18 cellular contexts compared by ENCODE assay signal in the genomic region with DNA sequence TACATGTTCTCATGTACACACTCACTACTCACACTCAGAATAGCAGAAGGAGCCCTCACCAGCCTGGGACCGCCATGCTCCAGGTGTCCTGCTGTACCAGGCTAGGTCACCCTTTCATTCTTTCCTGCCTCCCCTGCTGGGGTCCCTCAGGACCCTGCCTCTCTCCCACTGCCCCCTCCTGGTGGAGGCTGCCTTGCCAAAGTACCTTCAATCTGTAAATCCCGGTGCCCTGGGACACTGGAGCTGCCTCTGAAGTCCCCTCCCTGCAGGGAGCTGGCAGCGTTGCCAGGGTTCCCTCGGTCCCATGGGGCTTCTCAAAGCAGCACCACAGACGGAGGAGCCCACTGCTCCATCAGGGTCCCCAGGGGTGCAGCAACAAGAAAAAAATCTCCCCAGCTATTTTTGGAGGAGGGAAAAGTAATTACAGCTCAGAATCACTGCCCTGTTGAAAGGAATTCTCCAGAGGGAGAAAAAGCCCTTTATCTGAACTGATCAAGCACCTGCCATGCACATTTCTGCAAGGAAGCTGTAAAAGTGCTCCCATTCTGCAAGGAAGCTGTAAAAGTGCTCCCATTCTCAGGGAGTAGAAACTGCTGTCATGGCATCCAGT.
DNase-seq lines count a peak whose midpoint lies in the region; ATAC-seq, FAIRE-seq and TF ChIP-seq lines count a peak whose summit lies in the region.
"Had no signal": no experiment of that assay in that cellular context is flagged by ENCODE, and none has a peak within 500 bp of the region (broad histone marks: within the 10 kb centered on the region; RNA-seq: fewer than 3 reads in every experiment).

No MANE protein-coding gene starts in this region.

- no peaks in the 10 kb centered on the region for H3K79me2 ChIP-seq in HepG2 (ENCODE audit: insufficient read depth, low read length)

- TF ChIP-seq RAD21 in HepG2 (CRISPR knock-in tag; IDR thresholded peaks at IDR 0.05), result no peak

- no peak overlapping the region for H3K9ac ChIP-seq in HepG2 (ENCODE audit: insufficient read depth, low read depth, low read length)
- H3K9ac ChIP-seq in neuronal stem cell (ENCODE audit: low read depth, low read length, poor library complexity), result peak overlapping the region; percentile 26

- intact Hi-C loops in HepG2 (cut with micrococcal nuclease; ENCODE audit: unreplicated experiment) (no loop called here), right lobe of liver (cut with DNase I) (no loop called here)

- H3K4me1 ChIP-seq in HepG2 (ENCODE audit: insufficient read depth, low read length) (no peaks in the 10 kb centered on the region), right lobe of liver (no peaks in the 10 kb centered on the region), neuronal stem cell (ENCODE audit: control insufficient read depth in 2 of 2, insufficient read depth in 1 of 2, low read depth in 1 of 2, low read length in 2 of 2) (peaks cover 8 to 24% of the 10 kb centered on the region in 2 donors)

- no peak overlapping the region for H2BK15ac ChIP-seq in neuronal stem cell (ENCODE audit: low read length)

- TF ChIP-seq POLR2A in HepG2 (IDR thresholded peaks at IDR 0.05; ENCODE audit: insufficient read depth in 1 of 2, low read depth in 2 of 2, low read length in 2 of 2), result no peak
- no peak for TF ChIP-seq POLR2A in right lobe of liver (IDR thresholded peaks at IDR 0.05)
- no peak for TF ChIP-seq POLR2A in GM12891 (IDR thresholded peaks at IDR 0.05; ENCODE audit: low read depth, low read length)

- BruUV-seq in HepG2 (replicated peaks; lab: Mats Ljungman, UMichigan), result no TSS peak

- H4K91ac ChIP-seq in neuronal stem cell (ENCODE audit: low read depth, low read length, poor library complexity), result peak overlapping the region; percentile 73

- H2BK12ac ChIP-seq in neuronal stem cell (ENCODE audit: low read length), result no peak overlapping the region

- H3K27me3 ChIP-seq in HepG2 (ENCODE audit: control insufficient read depth in 1 of 2, insufficient read depth in 2 of 2, low read length in 2 of 2), result no peaks in the 10 kb centered on the region
- H3K27me3 ChIP-seq in right lobe of liver, result no peaks in the 10 kb centered on the region
- peaks cover 0 to 2% (median 0%) of the 10 kb centered on the region in 3 experiments for H3K27me3 ChIP-seq in neuronal stem cell (ENCODE audit: control insufficient read depth in 3 of 3, insufficient read depth in 3 of 3, low read depth in 1 of 3, low read length in 3 of 3)

- no peak for TF ChIP-seq CTCF in HepG2 (CRISPR knock-in tag; IDR thresholded peaks at IDR 0.05)
- no peak for TF ChIP-seq CTCF in right lobe of liver (IDR thresholded peaks at IDR 0.05)
- TF ChIP-seq CTCF in coronary artery (IDR thresholded peaks at IDR 0.05), result no peak

- FAIRE-seq in HepG2 (lab: Jason Lieb, UNC) (no peak), GM12891 (lab: Jason Lieb, UNC) (no peak)
- FAIRE-seq: GM19239 had no signal

- H3K9me3 ChIP-seq in HepG2 (ENCODE audit: low read length), result peaks cover 11% of the 10 kb centered on the region
- no peaks in the 10 kb centered on the region for H3K9me3 ChIP-seq in right lobe of liver
- peaks cover 0 to 10% of the 10 kb centered on the region in 2 donors for H3K9me3 ChIP-seq in neuronal stem cell (replicated peaks in 1 of 2; ENCODE audit: control insufficient read depth in 2 of 2, insufficient read depth in 1 of 2, low read depth in 1 of 2, low read length in 2 of 2)

- DNase-seq in HepG2 (ENCODE audit: low spot score) (no peak), right lobe of liver (no peak), coronary artery (ENCODE audit: low spot score) (peak; percentile 36), neuronal stem cell (ENCODE audit: low spot score) (no peak), inferior parietal cortex (ENCODE audit: extremely low spot score) (no peak), GM12891 (ENCODE audit: insufficient read length, low spot score) (no peak)
- DNase-seq: CD4-positive, alpha-beta memory T cell; DND-41; GDM1; HFFc6; KBM-7; NCI-H1048; NCI-H1694; NCI-H226; PC-9 had no signal

- POLR2A ChIA-PET in HepG2 (lab: Yijun Ruan, JAX), result no interaction called here

- no peak overlapping the region for H3K4me2 ChIP-seq in HepG2 (ENCODE audit: low read depth, low read length)
- no peak overlapping the region for H3K4me2 ChIP-seq in neuronal stem cell (ENCODE audit: insufficient read depth, low read length, poor library complexity, severe bottlenecking)
- H3K4me2 ChIP-seq: PC-9 had no signal

- no peak overlapping the region for H2BK120ac ChIP-seq in neuronal stem cell (ENCODE audit: low read depth, low read length)

- no peak overlapping the region for H3K4ac ChIP-seq in neuronal stem cell (ENCODE audit: low read length)

- H2AFZ ChIP-seq in HepG2 (ENCODE audit: low read length) (no peak overlapping the region), neuronal stem cell (ENCODE audit: low read length) (no peak overlapping the region)
- H2AFZ ChIP-seq: PC-9 had no signal

- 48% methylated on average over 5 of the region's 5 CpGs for WGBS in HepG2 (ENCODE audit: low lambda C conversion rate)
- 51% methylated on average over 5 of the region's 5 CpGs for WGBS in right lobe of liver (ENCODE audit: insufficient coverage, low coverage, low lambda C conversion rate, missing lambda C conversion rate)
- WGBS in neuronal stem cell (ENCODE audit: extremely low coverage in 2 of 2, insufficient read length in 2 of 2, insufficient replicate concordance in 1 of 2), 2 donors, result no CpG with 5 or more reads among the region's 5 CpGs

- H3K14ac ChIP-seq in neuronal stem cell (ENCODE audit: low read length), result no peak overlapping the region

- H3K36me3 ChIP-seq in HepG2 (replicated peaks in 1 of 2; ENCODE audit: control insufficient read depth in 1 of 2, insufficient read depth in 2 of 2, low read length in 2 of 2) (no peaks in the 10 kb centered on the region), right lobe of liver (no peaks in the 10 kb centered on the region), neuronal stem cell (replicated peaks in 1 of 2; ENCODE audit: control insufficient read depth in 2 of 2, insufficient read depth in 2 of 2, low read length in 2 of 2) (peaks cover 0 to 6% of the 10 kb centered on the region in 2 donors)

- CTCF ChIA-PET in HepG2 (lab: Yijun Ruan, JAX; ENCODE audit: low intra/inter-chr PET ratio, low total read pairs), result no interaction called here

- no peak overlapping the region for H2AK5ac ChIP-seq in neuronal stem cell (ENCODE audit: low read depth, low read length)

- no peak overlapping the region for H4K8ac ChIP-seq in neuronal stem cell (ENCODE audit: low read depth, low read length)

- ATAC-seq in HepG2 (no peak), right lobe of liver (no peak), HG02571 (IDR thresholded peaks at IDR 0.05; ENCODE audit: unreplicated experiment) (no peak)

- peak overlapping the region; percentile 63 for H3K18ac ChIP-seq in neuronal stem cell (ENCODE audit: low read length)

- no peak overlapping the region for H3K27ac ChIP-seq in HepG2 (ENCODE audit: extremely low read length, insufficient read depth, low read length)
- H3K27ac ChIP-seq in right lobe of liver, result no peak overlapping the region
- H3K27ac ChIP-seq in coronary artery, result no peak overlapping the region
- H3K27ac ChIP-seq in neuronal stem cell (replicated peaks; ENCODE audit: low read length), result peak overlapping the region; percentile 12
- H3K27ac ChIP-seq: HL-60, PC-9 had no signal

- peaks cover 51% of the 10 kb centered on the region for H4K20me1 ChIP-seq in HepG2 (ENCODE audit: insufficient read depth, low read length)

- H3K4me3 ChIP-seq in HepG2 (replicated peaks in 1 of 3; ENCODE audit: insufficient read depth in 1 of 3, low read depth in 2 of 3, low read length in 3 of 3) (no peak overlapping the region), right lobe of liver (no peak overlapping the region), coronary artery (no peak overlapping the region), neuronal stem cell (ENCODE audit: low read length in 2 of 2) (no peak overlapping the region)
- H3K4me3 ChIP-seq: PC-9 had no signal

- no peaks in the 10 kb centered on the region for H3K79me1 ChIP-seq in neuronal stem cell (ENCODE audit: low read depth, low read length)

- H2BK5ac ChIP-seq in neuronal stem cell (ENCODE audit: low read length), result no peak overlapping the region

- in situ Hi-C loops in HepG2 (cut with HindIII; ENCODE audit: extremely low pct_ligation_motif_present, low pct_unique_long_range_greater_than_20kb), result no loop called here

- no peak overlapping the region for H3K23ac ChIP-seq in neuronal stem cell (ENCODE audit: low read depth, low read length, poor library complexity)

- no peak for TF ChIP-seq EP300 in HepG2 (IDR thresholded peaks at IDR 0.05; ENCODE audit: low read depth in 2 of 2, low read length in 2 of 2)
- no peak for TF ChIP-seq EP300 in HepG2 (CRISPR knock-in tag; IDR thresholded peaks at IDR 0.05; ENCODE audit: borderline replicate concordance)

TF ChIP-seq in HepG2, 621 proteins besides CTCF, POLR2A, EP300 and RAD21:
- no peak for TF ChIP-seq ZIK1 (CRISPR knock-in tag; IDR thresholded peaks at IDR 0.05; ENCODE audit: borderline replicate concordance, low read depth)
- TF ChIP-seq ZNF263 (CRISPR knock-in tag; IDR thresholded peaks at IDR 0.05), result peak; percentile 62; the same call in 1 of the 2 replicates

TF ChIP-seq in GM12891, 5 proteins besides CTCF, POLR2A, EP300 and RAD21:
- TF ChIP-seq PAX5 (IDR thresholded peaks at IDR 0.05; ENCODE audit: insufficient read depth, low read length, severe bottlenecking) (no peak), POU2F2 (IDR thresholded peaks at IDR 0.05; ENCODE audit: low read depth, low read length) (no peak), POLR2AphosphoS5 (IDR thresholded peaks at IDR 0.05; ENCODE audit: low read depth, low read length) (no peak), SPI1 (IDR thresholded peaks at IDR 0.05; ENCODE audit: low read depth, low read length) (no peak), TAF1 (IDR thresholded peaks at IDR 0.05; ENCODE audit: low read depth, low read length) (no peak)
